In the genomic region with DNA sequence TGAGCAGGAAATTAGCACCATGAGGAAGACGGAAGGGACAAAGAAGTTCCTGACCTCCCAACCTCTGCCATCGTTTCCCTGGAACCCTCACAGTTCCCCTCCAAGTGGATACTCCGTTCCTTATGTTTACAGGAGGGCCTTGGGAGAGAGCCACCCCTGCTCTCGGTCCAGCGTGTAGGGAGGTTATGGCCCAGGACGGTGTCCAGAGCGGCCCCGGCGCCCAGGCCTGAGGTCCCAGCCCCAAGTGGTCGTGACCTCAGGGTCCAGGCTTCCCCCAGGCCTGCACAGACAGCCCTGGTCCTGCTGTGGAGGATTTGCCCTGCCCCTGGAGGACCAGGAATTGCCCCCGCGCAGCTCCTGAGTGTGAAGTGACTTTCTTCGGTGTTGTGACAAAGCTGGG, we compare ENCODE assay signal across 16 cellular contexts.
DNase-seq lines count a peak whose midpoint lies in the region; ATAC-seq, FAIRE-seq and TF ChIP-seq lines count a peak whose summit lies in the region.
"Had no signal": no experiment of that assay in that cellular context is flagged by ENCODE, and none has a peak within 500 bp of the region (broad histone marks: within the 10 kb centered on the region; RNA-seq: fewer than 3 reads in every experiment).

No MANE protein-coding gene starts in this region.

- no peaks in the 10 kb centered on the region for H3K9me3 ChIP-seq in HepG2 (ENCODE audit: low read length)
- no peaks in the 10 kb centered on the region for H3K9me3 ChIP-seq in right lobe of liver
- H3K9me3 ChIP-seq: pancreas, thoracic aorta had no signal

- H3K4me1 Mint-ChIP-seq in activated CD4-positive, alpha-beta T cell treated with anti-CD3 and anti-CD28 coated beads, Interleukin-2, amount 10 ng/mL, durations not matched to agents 7 days and 5 days, result peaks cover 15% of the 10 kb centered on the region

- peaks cover 19% of the 10 kb centered on the region for H3K36me3 Mint-ChIP-seq in activated CD4-positive, alpha-beta T cell treated with anti-CD3 and anti-CD28 coated beads, Interleukin-2, amount 10 ng/mL, durations not matched to agents 7 days and 5 days (ENCODE audit: low read depth)

- TF ChIP-seq CTCF in HepG2 (CRISPR knock-in tag; IDR thresholded peaks at IDR 0.05), result no peak
- no peak for TF ChIP-seq CTCF in right lobe of liver (IDR thresholded peaks at IDR 0.05)

- in situ Hi-C loops in HepG2 (cut with HindIII; ENCODE audit: extremely low pct_ligation_motif_present, low pct_unique_long_range_greater_than_20kb), result no loop called here

- DNase-seq in HepG2 (ENCODE audit: low spot score) (no peak), right lobe of liver (no peak), islet precursor cell (peak; percentile 43), posterior vena cava (ENCODE audit: low spot score) (peak; percentile 67), dermis blood vessel endothelial cell (no peak)
- DNase-seq in stimulated activated CD4-positive, alpha-beta T cell treated with anti-CD3 and anti-CD28 coated beads, Interleukin-12 subunit alpha, Interleukin-12 subunit beta, amount 100 ng/mL, for 4 hours, result no peak
- DNase-seq in activated CD4-positive, alpha-beta T cell treated with anti-CD3 and anti-CD28 coated beads, Interleukin-2, amount 10 ng/mL, durations not matched to agents 7 days and 5 days, result no peak
- DNase-seq: activated naive CD4-positive, alpha-beta T cell treated with Interleukin-2 at 50 U/mL for 16 hours; effector CD4-positive, alpha-beta T cell; NCI-H1694; NCI-H510A; pancreas had no signal

- H3K36me3 ChIP-seq in HepG2 (replicated peaks in 1 of 2; ENCODE audit: control insufficient read depth in 1 of 2, insufficient read depth in 2 of 2, low read length in 2 of 2), result peaks cover 3 to 11% of the 10 kb centered on the region in 2 experiments; a peak in 3 of 5 replicates
- H3K36me3 ChIP-seq in right lobe of liver, result no peaks in the 10 kb centered on the region
- H3K36me3 ChIP-seq: pancreas had no signal

- H3K4me1 ChIP-seq in HepG2 (ENCODE audit: insufficient read depth, low read length) (peaks cover 52% of the 10 kb centered on the region), right lobe of liver (peaks cover 0 to 49% (median 18%) of the 10 kb centered on the region in 4 donors)

- TF ChIP-seq RAD21 in HepG2 (CRISPR knock-in tag; IDR thresholded peaks at IDR 0.05), result no peak

- H3K27me3 Mint-ChIP-seq in activated CD4-positive, alpha-beta T cell treated with anti-CD3 and anti-CD28 coated beads, Interleukin-2, amount 10 ng/mL, durations not matched to agents 7 days and 5 days, result no peaks in the 10 kb centered on the region

- no peak for TF ChIP-seq EP300 in HepG2 (IDR thresholded peaks at IDR 0.05; ENCODE audit: low read depth in 2 of 2, low read length in 2 of 2)
- TF ChIP-seq EP300 in HepG2 (CRISPR knock-in tag; IDR thresholded peaks at IDR 0.05; ENCODE audit: borderline replicate concordance), result no peak

- no peaks in the 10 kb centered on the region for H3K27me3 ChIP-seq in HepG2 (ENCODE audit: control insufficient read depth in 1 of 2, insufficient read depth in 2 of 2, low read length in 2 of 2)
- no peaks in the 10 kb centered on the region for H3K27me3 ChIP-seq in right lobe of liver
- H3K27me3 ChIP-seq: pancreas had no signal

- CTCF ChIA-PET in HepG2 (lab: Yijun Ruan, JAX; ENCODE audit: low intra/inter-chr PET ratio, low total read pairs), result no interaction called here
- CTCF ChIA-PET in activated CD4-positive, alpha-beta T cell treated with anti-CD3 and anti-CD28 coated beads, Interleukin-2, amount 10 ng/mL, durations not matched to agents 7 days and 5 days (lab: Charles Lee), result interaction anchor here (1.5 kb wide), 1 partner anchor 9 kb away, joined by 6 read pairs; no protein-coding TSS in a partner anchor

- H3K4me2 ChIP-seq in HepG2 (ENCODE audit: low read depth, low read length), result no peak overlapping the region

- H3K4me3 ChIP-seq in HepG2 (replicated peaks in 1 of 3; ENCODE audit: insufficient read depth in 1 of 3, low read depth in 2 of 3, low read length in 3 of 3) (no peak overlapping the region), right lobe of liver (no peak overlapping the region)
- H3K4me3 ChIP-seq: pancreas, thoracic aorta had no signal

- FAIRE-seq in HepG2 (lab: Jason Lieb, UNC), result no peak
- FAIRE-seq: pancreas, TTC549 had no signal

- no peak overlapping the region for H3K27ac Mint-ChIP-seq in activated CD4-positive, alpha-beta T cell treated with anti-CD3 and anti-CD28 coated beads, Interleukin-2, amount 10 ng/mL, durations not matched to agents 7 days and 5 days

- POLR2A ChIA-PET in HepG2 (lab: Yijun Ruan, JAX), result no interaction called here
- POLR2A ChIA-PET in activated CD4-positive, alpha-beta T cell treated with anti-CD3 and anti-CD28 coated beads, Interleukin-2, amount 10 ng/mL, durations not matched to agents 7 days and 5 days (lab: Charles Lee), result no interaction called here

- ATAC-seq in HepG2 (no peak), right lobe of liver (no peak), HG03175 (IDR thresholded peaks at IDR 0.05; ENCODE audit: unreplicated experiment) (no peak)
- ATAC-seq: pancreas had no signal

- no peak overlapping the region for H3K27ac ChIP-seq in HepG2 (ENCODE audit: extremely low read length, insufficient read depth, low read length)
- no peak overlapping the region for H3K27ac ChIP-seq in right lobe of liver
- H3K27ac ChIP-seq: SK-N-MC, thoracic aorta had no signal

- no peaks in the 10 kb centered on the region for H4K20me1 ChIP-seq in HepG2 (ENCODE audit: insufficient read depth, low read length)

- TF ChIP-seq POLR2A in HepG2 (IDR thresholded peaks at IDR 0.05; ENCODE audit: insufficient read depth in 1 of 2, low read depth in 2 of 2, low read length in 2 of 2) (no peak), right lobe of liver (IDR thresholded peaks at IDR 0.05) (no peak)

- intact Hi-C loops in HepG2 (cut with micrococcal nuclease; ENCODE audit: unreplicated experiment), result no loop called here
- intact Hi-C loops in right lobe of liver (cut with DNase I), result no loop called here
- intact Hi-C loops in posterior vena cava (cut with DNase I), result loop anchor here in 1 of 2 donors (5.0 kb wide), 1 partner anchor 34 kb away; no protein-coding TSS in a partner anchor

- H3K9me3 Mint-ChIP-seq in activated CD4-positive, alpha-beta T cell treated with anti-CD3 and anti-CD28 coated beads, Interleukin-2, amount 10 ng/mL, durations not matched to agents 7 days and 5 days, result no peaks in the 10 kb centered on the region

- BruUV-seq in HepG2 (replicated peaks; lab: Mats Ljungman, UMichigan), result no TSS peak

- H3K4me3 Mint-ChIP-seq in activated CD4-positive, alpha-beta T cell treated with anti-CD3 and anti-CD28 coated beads, Interleukin-2, amount 10 ng/mL, durations not matched to agents 7 days and 5 days, result no peak overlapping the region

- H3K9ac ChIP-seq in HepG2 (ENCODE audit: insufficient read depth, low read depth, low read length), result no peak overlapping the region

- no peak overlapping the region for H2AFZ ChIP-seq in HepG2 (ENCODE audit: low read length)

- H3K79me2 ChIP-seq in HepG2 (ENCODE audit: insufficient read depth, low read length), result peaks cover 20% of the 10 kb centered on the region

- 96% methylated on average over 13 of the region's 13 CpGs for WGBS in HepG2 (ENCODE audit: low lambda C conversion rate)
- WGBS in right lobe of liver (ENCODE audit: insufficient coverage, low coverage, low lambda C conversion rate, missing lambda C conversion rate), result 62% methylated on average over 3 of the region's 13 CpGs

TF ChIP-seq in HepG2, 621 proteins besides CTCF, POLR2A, EP300 and RAD21 (continues in another document):
- no peak for TF ChIP-seq STAT6 (CRISPR knock-in tag; IDR thresholded peaks at IDR 0.05; ENCODE audit: borderline replicate concordance)
- TF ChIP-seq TERF1 (CRISPR knock-in tag; IDR thresholded peaks at IDR 0.05), result no peak
- no peak for TF ChIP-seq ZNF317 (CRISPR knock-in tag; IDR thresholded peaks at IDR 0.05)
- no peak for TF ChIP-seq ZNF598 (CRISPR knock-in tag; IDR thresholded peaks at IDR 0.05; ENCODE audit: borderline replicate concordance)
- TF ChIP-seq ZNF841 (CRISPR knock-in tag; IDR thresholded peaks at IDR 0.05; ENCODE audit: borderline replicate concordance), result no peak

Comparison
In these comparisons a context has a peak if more than half of its experiments do, and no peak if none do; other contexts are left out.
1. DNase-seq: peak in islet precursor cell (single experiment) and posterior vena cava (single experiment); none in HepG2 (single experiment), right lobe of liver (0 of 3), stimulated activated CD4-positive, alpha-beta T cell treated with anti-CD3 and anti-CD28 coated beads, Interleukin-12 subunit alpha, Interleukin-12 subunit beta, amount 100 ng/mL, for 4 hours (single experiment), dermis blood vessel endothelial cell (single experiment) and activated CD4-positive, alpha-beta T cell treated with anti-CD3 and anti-CD28 coated beads, Interleukin-2, amount 10 ng/mL, durations not matched to agents 7 days and 5 days (single experiment).